ENCODE assay signal across 22 cellular contexts in the genomic region with DNA sequence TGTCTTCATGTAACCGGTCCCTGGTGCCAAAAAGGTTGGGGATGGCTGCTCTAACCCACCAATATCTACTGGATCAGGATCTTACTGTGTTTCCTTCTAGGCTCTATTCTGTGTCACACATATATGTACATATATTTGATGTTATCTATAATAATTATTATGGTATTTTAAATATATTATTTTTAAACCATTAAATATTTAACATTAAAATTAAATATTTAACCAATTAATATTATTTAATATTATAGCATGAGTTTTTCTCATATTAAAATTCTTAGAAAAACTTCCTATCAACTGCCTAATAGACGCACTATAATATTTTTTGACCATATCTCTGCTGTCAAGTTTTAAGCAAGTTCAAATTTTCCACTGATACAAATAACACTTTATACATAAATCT.
DNase-seq lines count a peak whose midpoint lies in the region; ATAC-seq, FAIRE-seq and TF ChIP-seq lines count a peak whose summit lies in the region.
"Had no signal": no experiment of that assay in that cellular context is flagged by ENCODE, and none has a peak within 500 bp of the region (broad histone marks: within the 10 kb centered on the region; RNA-seq: fewer than 3 reads in every experiment).

No MANE protein-coding gene starts in this region.

- H3K79me2 ChIP-seq in ACC112 (ENCODE audit: control insufficient read depth, insufficient read depth, low read length, unreplicated experiment), result no peaks in the 10 kb centered on the region

- 69 to 76% methylated on average over 2 of the region's 2 CpGs for WGBS in pancreas, 2 donors

- H3K4me1 ChIP-seq in ACC112 (ENCODE audit: control insufficient read depth, insufficient read depth, low read length, unreplicated experiment) (no peaks in the 10 kb centered on the region), pancreas (no peaks in the 10 kb centered on the region)
- H3K4me1 ChIP-seq: BLaER1, Caco-2 had no signal

- no peak for ATAC-seq in pancreas
- no peak for ATAC-seq in stimulated activated memory B cell treated with anti-CD40 and anti-IgM and Interleukin-4, amounts not matched to agents 10 μg/mL and 1 μg/mL and 100 μg/mL, for 72 hours
- ATAC-seq: CD8-positive, alpha-beta T cell; GM12878 had no signal

- H3K9me3 Mint-ChIP-seq in stimulated activated memory B cell treated with anti-CD40 and anti-IgM and Interleukin-4, amounts not matched to agents 10 μg/mL and 1 μg/mL and 100 μg/mL, for 72 hours, result peaks cover 3% of the 10 kb centered on the region
- H3K9me3 Mint-ChIP-seq: CD8-positive, alpha-beta T cell had no signal

- H3K9me3 ChIP-seq in pancreas, result no peaks in the 10 kb centered on the region
- H3K9me3 ChIP-seq: Caco-2 had no signal

- no peak overlapping the region for H3K27ac ChIP-seq in ACC112 (ENCODE audit: low read depth, low read length)
- H3K27ac ChIP-seq in pancreas, result no peak overlapping the region
- H3K27ac ChIP-seq: BLaER1, C4-2B, GM23248 had no signal

- H3K36me3 ChIP-seq in ACC112 (ENCODE audit: insufficient read depth, low read length), result no peaks in the 10 kb centered on the region
- no peaks in the 10 kb centered on the region for H3K36me3 ChIP-seq in pancreas
- H3K36me3 ChIP-seq: BLaER1 had no signal

- H2AFZ ChIP-seq in ACC112 (ENCODE audit: low read length, unreplicated experiment), result peak overlapping the region; percentile 71

- H3K4me3 ChIP-seq in ACC112 (ENCODE audit: low read depth, low read length) (no peak overlapping the region), pancreas (no peak overlapping the region)
- H3K4me3 ChIP-seq: BLaER1, GM12878, GM23248 had no signal

- peaks cover 8% of the 10 kb centered on the region for H3K27me3 Mint-ChIP-seq in stimulated activated memory B cell treated with anti-CD40 and anti-IgM and Interleukin-4, amounts not matched to agents 10 μg/mL and 1 μg/mL and 100 μg/mL, for 72 hours
- H3K27me3 Mint-ChIP-seq: B cell had no signal

- FAIRE-seq in endometrium (lab: Jason Lieb, UNC) (peak; percentile 45), pancreas (lab: Jason Lieb, UNC) (peak; percentile 32)
- FAIRE-seq: GM12878, GM19239, H1 had no signal

- DNase-seq in pancreas (no peak), NCI-H524 treated with DMSO at 0.1 percent for 48 hours (lab: John Stamatoyannopoulos, UW) (no peak), activated T-cell treated with anti-CD3 and anti-CD28 coated beads for 4 hours (no peak)
- DNase-seq: 8988T; Caco-2; CD4-positive, CD25-positive, alpha-beta regulatory T cell; CD8-positive, alpha-beta T cell; DMS153; DND-41; GDM1; GM23248; H7; HCEC 1CT had no signal

- H3K4me1 Mint-ChIP-seq in stimulated activated memory B cell treated with anti-CD40 and anti-IgM and Interleukin-4, amounts not matched to agents 10 μg/mL and 1 μg/mL and 100 μg/mL, for 72 hours, result peaks cover 6% of the 10 kb centered on the region
- H3K4me1 Mint-ChIP-seq: B cell had no signal

- H3K36me3 Mint-ChIP-seq in stimulated activated memory B cell treated with anti-CD40 and anti-IgM and Interleukin-4, amounts not matched to agents 10 μg/mL and 1 μg/mL and 100 μg/mL, for 72 hours, result no peaks in the 10 kb centered on the region
- H3K36me3 Mint-ChIP-seq: CD4-positive, CD25-positive, alpha-beta regulatory T cell; CD8-positive, alpha-beta T cell had no signal

- no peak for TF ChIP-seq CTCF in pancreas (IDR thresholded peaks at IDR 0.05)

- H3K27me3 ChIP-seq in ACC112 (ENCODE audit: insufficient read depth, low read length) (no peaks in the 10 kb centered on the region), pancreas (no peaks in the 10 kb centered on the region)
- H3K27me3 ChIP-seq: BLaER1 had no signal

- H3K4me3 Mint-ChIP-seq in stimulated activated memory B cell treated with anti-CD40 and anti-IgM and Interleukin-4, amounts not matched to agents 10 μg/mL and 1 μg/mL and 100 μg/mL, for 72 hours, result no peak overlapping the region
- H3K4me3 Mint-ChIP-seq: B cell; CD4-positive, CD25-positive, alpha-beta regulatory T cell; CD8-positive, alpha-beta T cell had no signal

- intact Hi-C loops in pancreas (cut with DNase I), result no loop called here

- no peak overlapping the region for H3K27ac Mint-ChIP-seq in stimulated activated memory B cell treated with anti-CD40 and anti-IgM and Interleukin-4, amounts not matched to agents 10 μg/mL and 1 μg/mL and 100 μg/mL, for 72 hours
- H3K27ac Mint-ChIP-seq: B cell; CD4-positive, CD25-positive, alpha-beta regulatory T cell; CD8-positive, alpha-beta T cell had no signal
